20 cellular contexts compared by ENCODE assay signal in genomic region chr2:234929002-234929401, GRCh38. TPM values are rescaled to one million over a fixed set of nuclear protein-coding genes. Genes with fewer than 3 reads are reported as not detected.
DNase-seq lines count a peak whose midpoint lies in the region; ATAC-seq and TF ChIP-seq lines count a peak whose summit lies in the region.
"Had no signal": no experiment of that assay in that cellular context is flagged by ENCODE, and none has a peak within 500 bp of the region (broad histone marks: within the 10 kb centered on the region; RNA-seq: fewer than 3 reads in every experiment).

No MANE protein-coding gene starts in this region.

- H3K4me1 Mint-ChIP-seq in endodermal cell (peaks cover 22% of the 10 kb centered on the region), glutamatergic neuron (ENCODE audit: low read depth, unreplicated experiment) (peaks cover 44% of the 10 kb centered on the region)
- H3K4me1 Mint-ChIP-seq: B cell had no signal

- H3K4me3 Mint-ChIP-seq in endodermal cell (no peak overlapping the region), glutamatergic neuron (ENCODE audit: unreplicated experiment) (no peak overlapping the region)
- H3K4me3 Mint-ChIP-seq: B cell; CD4-positive, alpha-beta T cell; CD8-positive, alpha-beta T cell had no signal

- no peak overlapping the region for H2AK5ac ChIP-seq in neuronal stem cell (ENCODE audit: low read depth, low read length)

- no peak overlapping the region for H3K4ac ChIP-seq in neuronal stem cell (ENCODE audit: low read length)

- no peak overlapping the region for H3K18ac ChIP-seq in neuronal stem cell (ENCODE audit: low read length)

- no peak overlapping the region for H3K23ac ChIP-seq in neuronal stem cell (ENCODE audit: low read depth, low read length, poor library complexity)

- H3K36me3 Mint-ChIP-seq in endodermal cell (ENCODE audit: low read depth) (no peaks in the 10 kb centered on the region), glutamatergic neuron (ENCODE audit: unreplicated experiment) (peaks cover 12% of the 10 kb centered on the region)
- H3K36me3 Mint-ChIP-seq: CD8-positive, alpha-beta T cell had no signal

- H3K14ac ChIP-seq in neuronal stem cell (ENCODE audit: low read length), result no peak overlapping the region

- H3K9ac ChIP-seq in endodermal cell (ENCODE audit: extremely low read depth, low read length, poor library complexity, severe bottlenecking) (no peak overlapping the region), neuronal stem cell (ENCODE audit: low read depth, low read length, poor library complexity) (no peak overlapping the region)
- H3K9ac ChIP-seq: BLaER1 treated with 17β-estradiol and CSF1 and Interleukin-3, amounts not matched to agents 10 nM and 100 nM had no signal

- peak overlapping the region; percentile 11 for H2AFZ ChIP-seq in neuronal stem cell (ENCODE audit: low read length)

- no peak for ATAC-seq in GM19351 (IDR thresholded peaks at IDR 0.05; ENCODE audit: unreplicated experiment)
- no peak for ATAC-seq in GM19035 (IDR thresholded peaks at IDR 0.05; ENCODE audit: unreplicated experiment)
- ATAC-seq in HG03097 (IDR thresholded peaks at IDR 0.05; ENCODE audit: low FRiP score, unreplicated experiment), result no peak
- ATAC-seq: A549; CD8-positive, alpha-beta T cell; GM12878 had no signal

- H3K4me1 ChIP-seq in endodermal cell (ENCODE audit: control insufficient read depth, insufficient read depth, low read length) (peaks cover 3% of the 10 kb centered on the region), neuronal stem cell (ENCODE audit: control insufficient read depth in 2 of 2, insufficient read depth in 1 of 2, low read depth in 1 of 2, low read length in 2 of 2) (peaks cover 2 to 6% of the 10 kb centered on the region in 2 donors)
- H3K4me1 ChIP-seq: A549; BLaER1 treated with 17β-estradiol and CSF1 and Interleukin-3, amounts not matched to agents 10 nM and 100 nM; Caco-2 had no signal

- H2BK120ac ChIP-seq in neuronal stem cell (ENCODE audit: low read depth, low read length), result no peak overlapping the region

- no peaks in the 10 kb centered on the region for H3K9me3 ChIP-seq in endodermal cell (ENCODE audit: control insufficient read depth, low read length)
- peaks cover 0 to 2% of the 10 kb centered on the region in 2 donors for H3K9me3 ChIP-seq in neuronal stem cell (replicated peaks in 1 of 2; ENCODE audit: control insufficient read depth in 2 of 2, insufficient read depth in 1 of 2, low read depth in 1 of 2, low read length in 2 of 2)
- H3K9me3 ChIP-seq: Caco-2 had no signal

- no peak overlapping the region for H2BK12ac ChIP-seq in neuronal stem cell (ENCODE audit: low read length)

- no peak overlapping the region for H2BK5ac ChIP-seq in neuronal stem cell (ENCODE audit: low read length)

- TF ChIP-seq CTCF in endodermal cell (conservative IDR thresholded peaks at IDR 0.05) (no peak), glutamatergic neuron (IDR thresholded peaks at IDR 0.05; ENCODE audit: partially characterized antibody, unreplicated experiment) (no peak)

- no peak overlapping the region for H2BK15ac ChIP-seq in neuronal stem cell (ENCODE audit: low read length)

- no peak overlapping the region for H3K27ac ChIP-seq in endodermal cell (ENCODE audit: low read depth, low read length)
- no peak overlapping the region for H3K27ac ChIP-seq in neuronal stem cell (replicated peaks; ENCODE audit: low read length)
- H3K27ac ChIP-seq: 22Rv1; A549; BLaER1 treated with 17β-estradiol and CSF1 and Interleukin-3, amounts not matched to agents 10 nM and 100 nM; C4-2B had no signal

- H3K36me3 ChIP-seq in endodermal cell (ENCODE audit: control insufficient read depth, insufficient read depth, low read length), result no peaks in the 10 kb centered on the region
- no peaks in the 10 kb centered on the region for H3K36me3 ChIP-seq in neuronal stem cell (replicated peaks in 1 of 2; ENCODE audit: control insufficient read depth in 2 of 2, insufficient read depth in 2 of 2, low read length in 2 of 2)
- H3K36me3 ChIP-seq: BLaER1 treated with 17β-estradiol and CSF1 and Interleukin-3, amounts not matched to agents 10 nM and 100 nM had no signal

- H3K27me3 ChIP-seq in endodermal cell (ENCODE audit: control insufficient read depth, insufficient read depth, low read length, poor library complexity, severe bottlenecking) (no peaks in the 10 kb centered on the region), neuronal stem cell (ENCODE audit: control insufficient read depth in 3 of 3, insufficient read depth in 3 of 3, low read depth in 1 of 3, low read length in 3 of 3) (no peaks in the 10 kb centered on the region)
- H3K27me3 ChIP-seq: BLaER1 treated with 17β-estradiol and CSF1 and Interleukin-3, amounts not matched to agents 10 nM and 100 nM had no signal

- no peak overlapping the region for H3K27ac Mint-ChIP-seq in endodermal cell
- H3K27ac Mint-ChIP-seq in glutamatergic neuron (ENCODE audit: unreplicated experiment), result peak overlapping the region; percentile 21
- H3K27ac Mint-ChIP-seq: B cell; CD4-positive, alpha-beta T cell; CD8-positive, alpha-beta T cell had no signal

- H3K27me3 Mint-ChIP-seq in endodermal cell (ENCODE audit: insufficient read depth), result peaks cover 14% of the 10 kb centered on the region
- H3K27me3 Mint-ChIP-seq in glutamatergic neuron (ENCODE audit: unreplicated experiment), result peaks cover 2% of the 10 kb centered on the region

- no peak overlapping the region for H3K4me2 ChIP-seq in neuronal stem cell (ENCODE audit: insufficient read depth, low read length, poor library complexity, severe bottlenecking)
- H3K4me2 ChIP-seq: A549; BLaER1 treated with 17β-estradiol and CSF1 and Interleukin-3, amounts not matched to agents 10 nM and 100 nM had no signal

- no peak overlapping the region for H4K91ac ChIP-seq in neuronal stem cell (ENCODE audit: low read depth, low read length, poor library complexity)

- no peak overlapping the region for H3K4me3 ChIP-seq in endodermal cell (ENCODE audit: low read length)
- no peak overlapping the region for H3K4me3 ChIP-seq in neuronal stem cell (ENCODE audit: low read length in 2 of 2)
- H3K4me3 ChIP-seq: A549; BLaER1 treated with 17β-estradiol and CSF1 and Interleukin-3, amounts not matched to agents 10 nM and 100 nM; GM12878 had no signal

- H4K8ac ChIP-seq in neuronal stem cell (ENCODE audit: low read depth, low read length), result no peak overlapping the region

- DNase-seq in ELF-1 (ENCODE audit: low read depth, low spot score), result peak; percentile 47
- peak; percentile 63 for DNase-seq in endodermal cell
- no peak for DNase-seq in glutamatergic neuron
- DNase-seq in neuronal stem cell (ENCODE audit: low spot score), result no peak
- DNase-seq: AML-193; Caco-2; Calu3; CD4-positive, alpha-beta T cell; CD8-positive, alpha-beta T cell; DMS79 treated with DMSO at 0.1 percent for 48 hours; GDM1 had no signal

- H3K9me3 Mint-ChIP-seq in endodermal cell, result peaks cover 9% of the 10 kb centered on the region
- H3K9me3 Mint-ChIP-seq in glutamatergic neuron (ENCODE audit: unreplicated experiment), result peaks cover 4% of the 10 kb centered on the region
- H3K9me3 Mint-ChIP-seq: CD4-positive, alpha-beta T cell; CD8-positive, alpha-beta T cell had no signal

- H3K79me1 ChIP-seq in neuronal stem cell (ENCODE audit: low read depth, low read length), result no peaks in the 10 kb centered on the region

- WGBS in endodermal cell (ENCODE audit: insufficient coverage in 1 of 2, insufficient read length in 1 of 2), 2 experiments, result 90 to 91% methylated on average over 4 to 11 of the region's 11 CpGs
- WGBS in neuronal stem cell (ENCODE audit: extremely low coverage in 2 of 2, insufficient read length in 2 of 2, insufficient replicate concordance in 1 of 2), 2 donors, result no CpG with 5 or more reads among the region's 11 CpGs

RNA-seq across cellular contexts. Expression of gene SH3BP4, which starts 22.8 kb away (rescaled TPM):
- total RNA-seq in endodermal cell (10 to 100 TPM; 49.1 to 53.4 TPM), glutamatergic neuron (ENCODE audit: unreplicated experiment) (59.3 TPM)
- polyA plus RNA-seq in endodermal cell (2013, experiment 1 of 2), result 77.6 TPM
- polyA plus RNA-seq in endodermal cell (2013, experiment 2 of 2), result 78.9 TPM
- polyA plus RNA-seq in neuronal stem cell (2013, experiment 1 of 2), result 29.1 TPM
- polyA plus RNA-seq in neuronal stem cell (2013, experiment 2 of 2), result 29.4 TPM

Comparison
In these comparisons a context has a peak if more than half of its experiments do, and no peak if none do; other contexts are left out.
1. DNase-seq: peak in ELF-1 (single experiment) and endodermal cell (single experiment); none in glutamatergic neuron (single experiment) and neuronal stem cell (single experiment).